Comparison of ENCODE assay signal across 24 cellular contexts in genomic region chr3:117219296-117219695, GRCh38.
"Had no signal": no experiment of that assay in that cellular context is flagged by ENCODE, and none has a peak within 500 bp of the region (broad histone marks: within the 10 kb centered on the region; RNA-seq: fewer than 3 reads in every experiment).

No MANE protein-coding gene starts in this region.

- DNase-seq: colonic mucosa; dermis blood vessel endothelial cell; effector memory CD4-positive, alpha-beta T cell; foreskin fibroblast; gastrocnemius medialis; heart left ventricle; immature natural killer cell; left ventricle myocardium superior; lower lobe of right lung; natural killer cell; pancreas; right lobe of liver; small intestine; stimulated activated CD4-positive, alpha-beta T cell treated with anti-CD3 and anti-CD28 coated beads, Interleukin-15, amount 100 ng/mL, for 24 hours; stimulated activated CD4-positive, alpha-beta T cell treated with anti-CD3 and anti-CD28 coated beads, Interleukin-2, amount 100 ng/mL, for 48 hours; stimulated activated naive B cell treated with anti-CD40 and anti-IgM and Interleukin-4, amounts not matched to agents 10 μg/mL and 1 μg/mL and 100 μg/mL, for 72 hours; upper lobe of left lung had no signal

- H3K36me3 ChIP-seq: colonic mucosa, esophagus muscularis mucosa, gastrocnemius medialis, heart left ventricle, lower lobe of right lung, neutrophil, pancreas, right lobe of liver, thoracic aorta, tibial nerve, upper lobe of left lung had no signal

- FAIRE-seq: endothelial cell of umbilical vein, keratinocyte, small intestine, urothelium cell line had no signal

- H3K4me3 ChIP-seq: colonic mucosa, gastrocnemius medialis, heart left ventricle, lower lobe of right lung, pancreas, thoracic aorta, upper lobe of left lung had no signal

- H3K27me3 ChIP-seq: colonic mucosa, esophagus muscularis mucosa, gastrocnemius medialis, heart left ventricle, neutrophil, pancreas, right lobe of liver, tibial nerve, upper lobe of left lung had no signal

- H3K9me3 ChIP-seq: colonic mucosa, esophagus muscularis mucosa, gastrocnemius medialis, heart left ventricle, lower lobe of right lung, neutrophil, pancreas, right lobe of liver, thoracic aorta, tibial nerve, upper lobe of left lung had no signal

- H3K27ac ChIP-seq: colonic mucosa, esophagus muscularis mucosa, gastrocnemius medialis, heart left ventricle, lower lobe of right lung, neutrophil, pancreas, thoracic aorta, tibial nerve, upper lobe of left lung had no signal

- ATAC-seq: gastrocnemius medialis; heart left ventricle; left ventricle myocardium superior; lower lobe of right lung; natural killer cell; stimulated activated naive B cell treated with anti-CD40 and anti-IgM and Interleukin-4, amounts not matched to agents 10 μg/mL and 1 μg/mL and 100 μg/mL, for 72 hours had no signal

- H3K4me1 ChIP-seq: colonic mucosa, gastrocnemius medialis, heart left ventricle, lower lobe of right lung, pancreas, upper lobe of left lung had no signal
